18 cellular contexts compared by ENCODE assay signal in genomic region chr13:29718694-29719093, GRCh38.
A peak's percentile ranks its signal among the peaks of the same experiment; 100 is the strongest.
DNase-seq lines count a peak whose midpoint lies in the region; ATAC-seq lines count a peak whose summit lies in the region.
"Had no signal": no experiment of that assay in that cellular context is flagged by ENCODE, and none has a peak within 500 bp of the region (broad histone marks: within the 10 kb centered on the region; RNA-seq: fewer than 3 reads in every experiment).

No MANE protein-coding gene starts in this region.

- ATAC-seq in Right ventricle myocardium superior (ENCODE audit: poor library complexity) (peak; percentile 60), left cardiac atrium (no peak), HG02610 (IDR thresholded peaks at IDR 0.05; ENCODE audit: unreplicated experiment) (no peak)
- ATAC-seq in activated CD4-positive, alpha-beta T cell treated with anti-CD3 and anti-CD28 coated beads for 36 hours: no peak
- ATAC-seq: HCT116 had no signal

- POLR2A ChIA-PET in activated CD4-positive, alpha-beta T cell treated with anti-CD3 and anti-CD28 coated beads for 36 hours (lab: Charles Lee): interaction anchor here (0.6 kb wide), 1 partner anchor 897 kb away, joined by 3 read pairs; no protein-coding TSS in a partner anchor

- H3K4me3 Mint-ChIP-seq in activated CD4-positive, alpha-beta T cell treated with anti-CD3 and anti-CD28 coated beads for 36 hours: no peak overlapping the region
- H3K4me3 Mint-ChIP-seq: B cell; CD4-positive, alpha-beta T cell; HFFc6 had no signal

- H3K9me3 Mint-ChIP-seq in activated CD4-positive, alpha-beta T cell treated with anti-CD3 and anti-CD28 coated beads for 36 hours (ENCODE audit: low read depth): no peaks in the 10 kb centered on the region
- H3K9me3 Mint-ChIP-seq: CD4-positive, alpha-beta T cell; HFFc6 had no signal

- no peaks in the 10 kb centered on the region for H3F3A ChIP-seq in GM23248 (ENCODE audit: insufficient read depth)

- no peaks in the 10 kb centered on the region for H3K36me3 ChIP-seq in GM23248 (ENCODE audit: low read depth)

- H3K9ac ChIP-seq in GM23248: no peak overlapping the region

- no peaks in the 10 kb centered on the region for H3K9me3 ChIP-seq in GM23248 (ENCODE audit: low read depth)

- intact Hi-C loops in Right ventricle myocardium superior (cut with DNase I): no loop called here
- intact Hi-C loops in left cardiac atrium (cut with DNase I): no loop called here
- intact Hi-C loops in activated CD4-positive, alpha-beta T cell treated with anti-CD3 and anti-CD28 coated beads for 36 hours (cut with DNase I, micrococcal nuclease): no loop called here

- no peaks in the 10 kb centered on the region for H3K27me3 ChIP-seq in GM23248 (replicated peaks; ENCODE audit: insufficient read depth)

- no peak overlapping the region for H3K27ac Mint-ChIP-seq in activated CD4-positive, alpha-beta T cell treated with anti-CD3 and anti-CD28 coated beads for 36 hours
- H3K27ac Mint-ChIP-seq: B cell; CD4-positive, alpha-beta T cell; HFFc6 had no signal

- H3K27ac ChIP-seq in GM23248: no peak overlapping the region
- H3K27ac ChIP-seq: 22Rv1, C4-2B had no signal

- no peaks in the 10 kb centered on the region for H3K79me2 ChIP-seq in GM23248 (ENCODE audit: insufficient read depth)

- in situ Hi-C loops in GM23248 (cut with MboI): no loop called here

- H2AFZ ChIP-seq in GM23248: no peak overlapping the region

- WGBS in GM23248 (ENCODE audit: low coverage in 1 of 2, low lambda C conversion rate in 2 of 2, missing lambda C conversion rate in 2 of 2), 2 experiments: 24 to 30% methylated on average over 1 of the region's 1 CpG

- peaks cover 8% of the 10 kb centered on the region for H3K27me3 Mint-ChIP-seq in activated CD4-positive, alpha-beta T cell treated with anti-CD3 and anti-CD28 coated beads for 36 hours

- no peaks in the 10 kb centered on the region for H3K4me1 ChIP-seq in GM23248 (ENCODE audit: insufficient read depth)

- no peak for DNase-seq in Right ventricle myocardium superior
- no peak for DNase-seq in left cardiac atrium
- peak; percentile 53 for DNase-seq in GM23248
- peak; percentile 53 for DNase-seq in foreskin melanocyte
- no peak for DNase-seq in activated CD4-positive, alpha-beta T cell treated with anti-CD3 and anti-CD28 coated beads for 36 hours
- DNase-seq in NCI-H1105 (lab: John Stamatoyannopoulos, UW): no peak
- DNase-seq: CD4-positive, alpha-beta T cell; DMS153; DMS79; GDM1; GOT3; H7; HFFc6 had no signal

- CTCF ChIA-PET in activated CD4-positive, alpha-beta T cell treated with anti-CD3 and anti-CD28 coated beads for 36 hours (lab: Charles Lee): no interaction called here

- no peaks in the 10 kb centered on the region for H4K20me1 ChIP-seq in GM23248 (ENCODE audit: insufficient read depth)

- no peaks in the 10 kb centered on the region for H3K36me3 Mint-ChIP-seq in activated CD4-positive, alpha-beta T cell treated with anti-CD3 and anti-CD28 coated beads for 36 hours (ENCODE audit: low read depth)

- no peak overlapping the region for H3K4me3 ChIP-seq in GM23248

- H3K9me2 ChIP-seq in GM23248 (ENCODE audit: insufficient read depth): no peaks in the 10 kb centered on the region

- no peak overlapping the region for H3K4me2 ChIP-seq in GM23248 (ENCODE audit: unreplicated experiment)

- H3K4me1 Mint-ChIP-seq in activated CD4-positive, alpha-beta T cell treated with anti-CD3 and anti-CD28 coated beads for 36 hours: no peaks in the 10 kb centered on the region
- H3K4me1 Mint-ChIP-seq: B cell had no signal

Comparison
In these comparisons a context has a peak if more than half of its experiments do, and no peak if none do; other contexts are left out.
1. DNase-seq: peak in GM23248 (single experiment) and foreskin melanocyte (single experiment); none in Right ventricle myocardium superior (single experiment), left cardiac atrium (single experiment), activated CD4-positive, alpha-beta T cell treated with anti-CD3 and anti-CD28 coated beads for 36 hours (single experiment) and NCI-H1105 (single experiment).